Comparison of ENCODE assay signal across 14 cellular contexts in genomic region chr3:63278171-63278999, GRCh38. TPM values are rescaled to one million over a fixed set of nuclear protein-coding genes. Genes with fewer than 3 reads are reported as not detected.
DNase-seq lines count a peak whose midpoint lies in the region; ATAC-seq and TF ChIP-seq lines count a peak whose summit lies in the region.
"Had no signal": no experiment of that assay in that cellular context is flagged by ENCODE, and none has a peak within 500 bp of the region (broad histone marks: within the 10 kb centered on the region; RNA-seq: fewer than 3 reads in every experiment).

Gene SYNPR, plus strand, starts transcription at chr3:63278308.

- no peak for DNase-seq in left ventricle myocardium inferior
- DNase-seq in left cardiac atrium: no peak
- no peak for DNase-seq in adipocyte (ENCODE audit: low read depth)
- peak; percentile 83 for DNase-seq in islet precursor cell
- DNase-seq in aorta: no peak
- no peak for DNase-seq in psoas muscle
- DNase-seq: activated CD4-positive, alpha-beta T cell treated with anti-CD3 and anti-CD28 coated beads, Interleukin-2, amount 10 ng/mL, durations not matched to agents 24 days and 14 days; AML-193; GF-D8; kidney glomerular epithelial cell had no signal

- H3K27me3 ChIP-seq in left ventricle myocardium inferior (ENCODE audit: low read depth) (peaks cover 64% of the 10 kb centered on the region), adipocyte (replicated peaks; ENCODE audit: control insufficient read depth, insufficient read depth, low read length) (peaks cover 60% of the 10 kb centered on the region), aorta (ENCODE audit: control insufficient read depth in 1 of 2, insufficient read depth in 2 of 2, low read length in 1 of 2) (peaks cover 0 to 1% of the 10 kb centered on the region in 2 donors), psoas muscle (ENCODE audit: insufficient read depth in 3 of 3, low read length in 2 of 3) (peaks cover 5 to 24% (median 16%) of the 10 kb centered on the region in 3 donors)

- intact Hi-C loops in left ventricle myocardium inferior (cut with micrococcal nuclease) (no loop called here), left cardiac atrium (cut with DNase I) (no loop called here), aorta (cut with DNase I) (no loop called here), psoas muscle (cut with DNase I) (no loop called here)

- no peak within 1 kb of the TSS for H3K9ac ChIP-seq in adipocyte (ENCODE audit: low read length)

- H3K4me1 ChIP-seq in left ventricle myocardium inferior (peaks cover 15% of the 10 kb centered on the region), adipocyte (ENCODE audit: control insufficient read depth, insufficient read depth, low read length) (peaks cover 4% of the 10 kb centered on the region), aorta (ENCODE audit: control insufficient read depth in 1 of 2, insufficient read depth in 2 of 2, low read length in 2 of 2) (no peaks in the 10 kb centered on the region), psoas muscle (no peaks in the 10 kb centered on the region)

- peak within 1 kb of the TSS; percentile 30 for H3K4me3 ChIP-seq in left ventricle myocardium inferior
- peak within 1 kb of the TSS; percentile 50 for H3K4me3 ChIP-seq in adipocyte (ENCODE audit: low read length)
- no peak within 1 kb of the TSS for H3K4me3 ChIP-seq in aorta (ENCODE audit: low read length in 2 of 2)
- H3K4me3 ChIP-seq in psoas muscle: no peak within 1 kb of the TSS

- 1 to 2% methylated on average over 41 to 44 of the region's 44 CpGs for whole genome bisulfite sequencing in aorta, 2 donors
- 1% methylated on average over 39 to 44 of the region's 44 CpGs for WGBS in psoas muscle, 3 donors

- ATAC-seq in left cardiac atrium (no peak), aorta (ENCODE audit: low FRiP score) (peak; percentile 26), GM21576 (IDR thresholded peaks at IDR 0.05; ENCODE audit: unreplicated experiment) (no peak), psoas muscle (no peak), HG03196 (IDR thresholded peaks at IDR 0.05; ENCODE audit: unreplicated experiment) (no peak)

- H3K27ac ChIP-seq in left ventricle myocardium inferior (replicated peaks): no peak within 1 kb of the TSS
- H3K27ac ChIP-seq in aorta (ENCODE audit: low read depth in 1 of 2, low read length in 2 of 2): no peak within 1 kb of the TSS
- no peak within 1 kb of the TSS for H3K27ac ChIP-seq in psoas muscle
- H3K27ac ChIP-seq: neutrophil had no signal

- no peaks in the 10 kb centered on the region for H3K36me3 ChIP-seq in left ventricle myocardium inferior
- H3K36me3 ChIP-seq in adipocyte (ENCODE audit: control insufficient read depth, insufficient read depth, low read length, severe bottlenecking): no peaks in the 10 kb centered on the region
- H3K36me3 ChIP-seq in aorta (ENCODE audit: control insufficient read depth in 1 of 2, insufficient read depth in 2 of 2, low read length in 1 of 2): no peaks in the 10 kb centered on the region
- no peaks in the 10 kb centered on the region for H3K36me3 ChIP-seq in psoas muscle (ENCODE audit: insufficient read depth in 1 of 2, low read depth in 1 of 2)
- H3K36me3 ChIP-seq: neutrophil had no signal

- no peaks in the 10 kb centered on the region for H3K9me3 ChIP-seq in left ventricle myocardium inferior (replicated peaks)
- H3K9me3 ChIP-seq in adipocyte (ENCODE audit: control insufficient read depth, low read length): peaks cover 7% of the 10 kb centered on the region
- no peaks in the 10 kb centered on the region for H3K9me3 ChIP-seq in aorta (ENCODE audit: control insufficient read depth, low read length)
- H3K9me3 ChIP-seq in psoas muscle: no peaks in the 10 kb centered on the region
- H3K9me3 ChIP-seq: neutrophil had no signal

- TF ChIP-seq CTCF in left ventricle myocardium inferior (IDR thresholded peaks at IDR 0.05; ENCODE audit: borderline replicate concordance) (no peak), psoas muscle (IDR thresholded peaks at IDR 0.05) (no peak)

RNA-seq across cellular contexts. Expression of gene SYNPR, which starts in this region (rescaled TPM):
- total RNA-seq in left ventricle myocardium inferior (0.93 TPM), left cardiac atrium (10 to 100 TPM in 1 of 2 donors, 1 to 10 TPM in 1; 5.3 to 10.4 TPM), aorta (not detected), psoas muscle (not detected)
- polyA plus RNA-seq in aorta (not detected), psoas muscle (under 1 TPM in 1 of 3 donors, not detected in 2; 0.03 TPM)
- total RNA-seq: activated CD4-positive, alpha-beta T cell treated with anti-CD3 and anti-CD28 coated beads, Interleukin-2, amount 10 ng/mL, durations not matched to agents 24 days and 14 days; LHCN-M2 had no signal

Comparison
In these comparisons a context has a peak if more than half of its experiments do, and no peak if none do; other contexts are left out.
1. Peak in ATAC-seq in aorta; RNA of the gene not detected or under 1 TPM.
2. H3K4me3 ChIP-seq: peak in left ventricle myocardium inferior (single experiment) and adipocyte (single experiment); none in aorta (0 of 2) and psoas muscle (single experiment).